21 cellular contexts compared by ENCODE assay signal in genomic region chr12:19530631-19531020, GRCh38.
DNase-seq lines count a peak whose midpoint lies in the region; ATAC-seq and TF ChIP-seq lines count a peak whose summit lies in the region.
"Had no signal": no experiment of that assay in that cellular context is flagged by ENCODE, and none has a peak within 500 bp of the region (broad histone marks: within the 10 kb centered on the region; RNA-seq: fewer than 3 reads in every experiment).

No MANE protein-coding gene starts in this region.

- H3K4me1 Mint-ChIP-seq in activated T-cell treated with anti-CD3 and anti-CD28 coated beads, Interleukin-2, amount 50 U/mL, for 72 hours (ENCODE audit: low read depth): peaks cover 27% of the 10 kb centered on the region
- H3K4me1 Mint-ChIP-seq in activated T-cell treated with anti-CD3 and anti-CD28 coated beads, Interleukin-2, amount 50 U/mL, for 4 hours (ENCODE audit: low read depth): peaks cover 29% of the 10 kb centered on the region
- peaks cover 21% of the 10 kb centered on the region for H3K4me1 Mint-ChIP-seq in activated T-helper 2 cell treated with anti-CD3 and anti-CD28 coated beads, Interferon-gamma antibody, Interleukin-2, Interleukin-4, amounts not matched to agents 10 μg/mL and 5 μg/mL and 100 μg/mL, durations not matched to agents 14 hours and 24 hours and 36 hours (ENCODE audit: low read depth)

- no peak overlapping the region for H3K4me3 Mint-ChIP-seq in activated T-cell treated with anti-CD3 and anti-CD28 coated beads, Interleukin-2, amount 50 U/mL, for 72 hours
- H3K4me3 Mint-ChIP-seq in activated T-cell treated with anti-CD3 and anti-CD28 coated beads, Interleukin-2, amount 50 U/mL, for 4 hours: no peak overlapping the region
- no peak overlapping the region for H3K4me3 Mint-ChIP-seq in activated T-helper 2 cell treated with anti-CD3 and anti-CD28 coated beads, Interferon-gamma antibody, Interleukin-2, Interleukin-4, amounts not matched to agents 10 μg/mL and 5 μg/mL and 100 μg/mL, durations not matched to agents 14 hours and 24 hours and 36 hours (ENCODE audit: low read depth)
- H3K4me3 Mint-ChIP-seq: CD4-positive, alpha-beta memory T cell; memory B cell; neural crest cell had no signal

- H3K27ac Mint-ChIP-seq in activated T-cell treated with anti-CD3 and anti-CD28 coated beads, Interleukin-2, amount 50 U/mL, for 72 hours: peak overlapping the region; percentile 45
- no peak overlapping the region for H3K27ac Mint-ChIP-seq in activated T-helper 2 cell treated with anti-CD3 and anti-CD28 coated beads, Interferon-gamma antibody, Interleukin-2, Interleukin-4, amounts not matched to agents 10 μg/mL and 5 μg/mL and 100 μg/mL, durations not matched to agents 14 hours and 24 hours and 36 hours
- H3K27ac Mint-ChIP-seq: memory B cell had no signal

- in situ Hi-C loops in brain microvascular endothelial cell (cut with HindIII; ENCODE audit: low pct_ligation_motif_present, low sequenced_read_pairs): no loop called here

- H3K27ac ChIP-seq in brain microvascular endothelial cell: peak overlapping the region; percentile 37
- H3K27ac ChIP-seq: 22Rv1, dorsolateral prefrontal cortex, gastrocnemius medialis, right atrium auricular region had no signal

- intact Hi-C loops in activated T-helper 2 cell treated with anti-CD3 and anti-CD28 coated beads, Interferon-gamma antibody, Interleukin-2, Interleukin-4, amounts not matched to agents 10 μg/mL and 5 μg/mL and 100 μg/mL, durations not matched to agents 14 hours and 24 hours and 36 hours (cut with micrococcal nuclease): no loop called here

- H3K9me3 Mint-ChIP-seq in activated T-cell treated with anti-CD3 and anti-CD28 coated beads, Interleukin-2, amount 50 U/mL, for 72 hours: peaks cover 6 to 7% of the 10 kb centered on the region in 2 donors
- peaks cover 8% of the 10 kb centered on the region for H3K9me3 Mint-ChIP-seq in activated T-cell treated with anti-CD3 and anti-CD28 coated beads, Interleukin-2, amount 50 U/mL, for 4 hours
- H3K9me3 Mint-ChIP-seq in activated T-helper 2 cell treated with anti-CD3 and anti-CD28 coated beads, Interferon-gamma antibody, Interleukin-2, Interleukin-4, amounts not matched to agents 10 μg/mL and 5 μg/mL and 100 μg/mL, durations not matched to agents 14 hours and 24 hours and 36 hours: peaks cover 8% of the 10 kb centered on the region

- no peaks in the 10 kb centered on the region for H3K27me3 Mint-ChIP-seq in activated T-cell treated with anti-CD3 and anti-CD28 coated beads, Interleukin-2, amount 50 U/mL, for 72 hours (ENCODE audit: low read depth)
- H3K27me3 Mint-ChIP-seq in activated T-cell treated with anti-CD3 and anti-CD28 coated beads, Interleukin-2, amount 50 U/mL, for 4 hours (ENCODE audit: low read depth): no peaks in the 10 kb centered on the region
- no peaks in the 10 kb centered on the region for H3K27me3 Mint-ChIP-seq in activated T-helper 2 cell treated with anti-CD3 and anti-CD28 coated beads, Interferon-gamma antibody, Interleukin-2, Interleukin-4, amounts not matched to agents 10 μg/mL and 5 μg/mL and 100 μg/mL, durations not matched to agents 14 hours and 24 hours and 36 hours (ENCODE audit: low read depth)
- H3K27me3 Mint-ChIP-seq: CD4-positive, alpha-beta memory T cell; memory B cell had no signal

- ATAC-seq in activated T-cell treated with anti-CD3 and anti-CD28 coated beads, Interleukin-2, amount 50 U/mL, for 72 hours (replicated peaks in 1 of 2): no peak
- no peak for ATAC-seq in activated T-cell treated with anti-CD3 and anti-CD28 coated beads, Interleukin-2, amount 50 U/mL, for 4 hours
- no peak for ATAC-seq in GM21786 (IDR thresholded peaks at IDR 0.05; ENCODE audit: unreplicated experiment)
- no peak for ATAC-seq in HG02759 (IDR thresholded peaks at IDR 0.05; ENCODE audit: unreplicated experiment)
- ATAC-seq: gastrocnemius medialis had no signal

- DNase-seq in activated T-cell treated with anti-CD3 and anti-CD28 coated beads, Interleukin-2, amount 50 U/mL, for 72 hours: no peak
- no peak for DNase-seq in activated T-cell treated with anti-CD3 and anti-CD28 coated beads, Interleukin-2, amount 50 U/mL, for 4 hours
- no peak for DNase-seq in brain microvascular endothelial cell
- peak; percentile 63 for DNase-seq in iris pigment epithelial cell (ENCODE audit: low read depth)
- DNase-seq in NCI-H1048 (lab: John Stamatoyannopoulos, UW): no peak
- no peak for DNase-seq in activated T-helper 2 cell treated with anti-CD3 and anti-CD28 coated beads, Interferon-gamma antibody, Interleukin-2, Interleukin-4, amounts not matched to agents 10 μg/mL and 5 μg/mL and 100 μg/mL, durations not matched to agents 14 hours and 24 hours and 36 hours (ENCODE audit: low spot score)
- DNase-seq: activated gamma-delta T cell treated with Interleukin-2 at 50 U/mL for 16 hours; CD4-positive, alpha-beta memory T cell; DMS79; dorsolateral prefrontal cortex; gastrocnemius medialis; GOT3; NCI-H187; NCI-H510A treated with DMSO at 0.1 percent for 48 hours; stimulated activated CD4-positive, alpha-beta T cell treated with anti-CD3 and anti-CD28 coated beads, Interleukin-2, amount 100 ng/mL, for 48 hours had no signal

- H3K36me3 ChIP-seq in brain microvascular endothelial cell (replicated peaks): no peaks in the 10 kb centered on the region
- H3K36me3 ChIP-seq: gastrocnemius medialis, right atrium auricular region had no signal

- H3K27me3 ChIP-seq in brain microvascular endothelial cell (replicated peaks): no peaks in the 10 kb centered on the region
- H3K27me3 ChIP-seq: dorsolateral prefrontal cortex, gastrocnemius medialis, right atrium auricular region had no signal

- no peak for TF ChIP-seq CTCF in brain microvascular endothelial cell (IDR thresholded peaks at IDR 0.05; ENCODE audit: low read depth, low read length, missing control alignments)

- peaks cover 9 to 11% of the 10 kb centered on the region in 2 donors for H3K36me3 Mint-ChIP-seq in activated T-cell treated with anti-CD3 and anti-CD28 coated beads, Interleukin-2, amount 50 U/mL, for 72 hours (ENCODE audit: insufficient read depth in 2 of 2)
- peaks cover 12% of the 10 kb centered on the region for H3K36me3 Mint-ChIP-seq in activated T-cell treated with anti-CD3 and anti-CD28 coated beads, Interleukin-2, amount 50 U/mL, for 4 hours (ENCODE audit: insufficient read depth)
- peaks cover 16% of the 10 kb centered on the region for H3K36me3 Mint-ChIP-seq in activated T-helper 2 cell treated with anti-CD3 and anti-CD28 coated beads, Interferon-gamma antibody, Interleukin-2, Interleukin-4, amounts not matched to agents 10 μg/mL and 5 μg/mL and 100 μg/mL, durations not matched to agents 14 hours and 24 hours and 36 hours (ENCODE audit: low read depth)

- no peak overlapping the region for H3K4me3 ChIP-seq in brain microvascular endothelial cell (ENCODE audit: low read depth, low read length)
- H3K4me3 ChIP-seq: dorsolateral prefrontal cortex, gastrocnemius medialis, right atrium auricular region had no signal
